Comparison of ENCODE assay signal across 8 cellular contexts in genomic region chr12:62632521-62632920, GRCh38.
A peak's percentile ranks its signal among the peaks of the same experiment; 100 is the strongest.
DNase-seq lines count a peak whose midpoint lies in the region; ATAC-seq and TF ChIP-seq lines count a peak whose summit lies in the region.

No MANE protein-coding gene starts in this region.

- H4K20me1 ChIP-seq in OCI-LY7 (ENCODE audit: insufficient read depth, low read length), result no peaks in the 10 kb centered on the region

- peaks cover 39 to 69% of the 10 kb centered on the region in 2 donors for H3K27me3 Mint-ChIP-seq in natural killer cell treated with Interleukin-12 subunit alpha and Interleukin-12 subunit beta and Interleukin-15 and Interleukin-18, amount 100 ng/mL, for 72 hours

- intact Hi-C loops in OCI-LY7 (cut with micrococcal nuclease; ENCODE audit: unreplicated experiment), result no loop called here

- peaks cover 12% of the 10 kb centered on the region in 2 donors for H3K4me1 Mint-ChIP-seq in natural killer cell treated with Interleukin-12 subunit alpha and Interleukin-12 subunit beta and Interleukin-15 and Interleukin-18, amount 100 ng/mL, for 72 hours (ENCODE audit: low read depth in 2 of 2)

- DNase-seq in AG04450 (ENCODE audit: low read depth, low spot score) (no peak), fibroblast of pulmonary artery (ENCODE audit: low read depth) (no peak), OCI-LY7 (ENCODE audit: low spot score) (no peak), UCSD-AML1 (lab: John Stamatoyannopoulos, UW; ENCODE audit: unreplicated experiment) (no peak)
- DNase-seq in natural killer cell treated with Interleukin-12 subunit alpha and Interleukin-12 subunit beta and Interleukin-15 and Interleukin-18, amount 100 ng/mL, for 72 hours (ENCODE audit: low spot score), result no peak

- H3K9me3 ChIP-seq in AG04450 (ENCODE audit: control insufficient read depth, insufficient read depth, low read length) (peaks cover 2% of the 10 kb centered on the region; the same call in 1 of the 2 replicates), OCI-LY7 (ENCODE audit: low read length) (no peaks in the 10 kb centered on the region)

- no peak overlapping the region for H2AFZ ChIP-seq in OCI-LY7 (ENCODE audit: low read length)

- H3K9me2 ChIP-seq in OCI-LY7 (ENCODE audit: insufficient read depth, low read length), result no peaks in the 10 kb centered on the region

- TF ChIP-seq CTCF in AG04450 (IDR thresholded peaks at IDR 0.05; ENCODE audit: low read depth, low read length) (no peak), WI38 (IDR thresholded peaks at IDR 0.05; ENCODE audit: low read depth, low read length) (no peak), fibroblast of pulmonary artery (IDR thresholded peaks at IDR 0.05; ENCODE audit: low read length, missing control alignments) (no peak), OCI-LY7 (conservative IDR thresholded peaks at IDR 0.05; ENCODE audit: low read length) (no peak)

- peaks cover 10% of the 10 kb centered on the region for H3K36me3 Mint-ChIP-seq in natural killer cell treated with Interleukin-12 subunit alpha and Interleukin-12 subunit beta and Interleukin-15 and Interleukin-18, amount 100 ng/mL, for 72 hours

- peak overlapping the region; percentile 83 for H3K4me3 Mint-ChIP-seq in natural killer cell treated with Interleukin-12 subunit alpha and Interleukin-12 subunit beta and Interleukin-15 and Interleukin-18, amount 100 ng/mL, for 72 hours

- peaks cover 2% of the 10 kb centered on the region for H3K27me3 ChIP-seq in AG04450 (ENCODE audit: control insufficient read depth, insufficient read depth, low read length)

- H3K4me3 ChIP-seq in AG04450 (ENCODE audit: low read depth, low read length) (peak overlapping the region; percentile 62), WI38 (ENCODE audit: low read depth, low read length) (peak overlapping the region; percentile 61), fibroblast of pulmonary artery (replicated peaks; ENCODE audit: low read depth, low read length) (peak overlapping the region; percentile 49), OCI-LY7 (ENCODE audit: low read depth, low read length, poor library complexity, severe bottlenecking) (no peak overlapping the region)

- H3K27ac Mint-ChIP-seq in natural killer cell treated with Interleukin-12 subunit alpha and Interleukin-12 subunit beta and Interleukin-15 and Interleukin-18, amount 100 ng/mL, for 72 hours, result no peak overlapping the region

- CTCF ChIA-PET in AG04450 (lab: Charles Lee) (no interaction called here), OCI-LY7 (lab: Charles Lee; ENCODE audit: unreplicated experiment) (no interaction called here)

- no TSS peak for BruUV-seq in OCI-LY7 (replicated peaks; lab: Mats Ljungman, UMichigan)

- no peak overlapping the region for H3K4me2 ChIP-seq in OCI-LY7 (ENCODE audit: low read length)

- no peaks in the 10 kb centered on the region for H3K9me3 Mint-ChIP-seq in natural killer cell treated with Interleukin-12 subunit alpha and Interleukin-12 subunit beta and Interleukin-15 and Interleukin-18, amount 100 ng/mL, for 72 hours

- H3K27ac ChIP-seq in AG04450 (ENCODE audit: low read depth, low read length) (no peak overlapping the region), OCI-LY7 (ENCODE audit: low read depth, low read length, poor library complexity, severe bottlenecking) (no peak overlapping the region)

- POLR2A ChIA-PET in AG04450 (lab: Yijun Ruan, JAX), result interaction anchor here (1.8 kb wide), 1 partner anchor 29 kb away, joined by 8 read pairs; no protein-coding TSS in a partner anchor
- POLR2A ChIA-PET in OCI-LY7 (lab: Charles Lee), result no interaction called here

- H3K36me3 ChIP-seq in OCI-LY7 (ENCODE audit: insufficient read depth, low read length), result no peaks in the 10 kb centered on the region

- H3K4me1 ChIP-seq in OCI-LY7 (ENCODE audit: insufficient read depth, low read length, poor library complexity, severe bottlenecking), result no peaks in the 10 kb centered on the region

- no peaks in the 10 kb centered on the region for H3K79me2 ChIP-seq in OCI-LY7 (ENCODE audit: insufficient read depth, low read depth, low read length)

- ATAC-seq in GM18498 (IDR thresholded peaks at IDR 0.05; ENCODE audit: unreplicated experiment) (peak; percentile 47), HG03045 (IDR thresholded peaks at IDR 0.05; ENCODE audit: unreplicated experiment) (peak; percentile 40)
- ATAC-seq in natural killer cell treated with Interleukin-12 subunit alpha and Interleukin-12 subunit beta and Interleukin-15 and Interleukin-18, amount 100 ng/mL, for 72 hours, result peak; percentile 52 to 66
